In genomic region chr16:10931977-10932632, GRCh38 we compare ENCODE assay signal across 25 cellular contexts. TPM values are rescaled to one million over a fixed set of nuclear protein-coding genes. Genes with fewer than 3 reads are reported as not detected.
"Had no signal": no experiment of that assay in that cellular context is flagged by ENCODE, and none has a peak within 500 bp of the region (broad histone marks: within the 10 kb centered on the region; RNA-seq: fewer than 3 reads in every experiment).

No MANE protein-coding gene starts in this region.

- H3K9me3 ChIP-seq: esophagus muscularis mucosa, left lung, mucosa of descending colon, tibial nerve had no signal

- H3K9me3 Mint-ChIP-seq: activated CD8-positive, alpha-beta T cell treated with anti-CD3 and anti-CD28 coated beads for 36 hours; activated T-cell treated with anti-CD3 and anti-CD28 coated beads, Interleukin-2, amount 50 U/mL, for 4 hours; activated T-helper 17 cell treated with anti-CD3 and anti-CD28 coated beads, Interleukin-2, amount 50 U/mL, for 72 hours; nephron; WTC11 had no signal

- ATAC-seq: activated CD8-positive, alpha-beta T cell treated with anti-CD3 and anti-CD28 coated beads for 36 hours; activated T-cell treated with anti-CD3 and anti-CD28 coated beads, Interleukin-2, amount 50 U/mL, for 4 hours; activated T-helper 17 cell treated with anti-CD3 and anti-CD28 coated beads, Interleukin-2, amount 50 U/mL, for 72 hours; left lung; mucosa of descending colon; sciatic nerve; WTC11 had no signal

- H3K27ac ChIP-seq: esophagus muscularis mucosa, left lung, skin epidermis, tibial nerve had no signal

- H3K4me1 Mint-ChIP-seq: WTC11 had no signal

- H3K27ac Mint-ChIP-seq: activated CD8-positive, alpha-beta T cell treated with anti-CD3 and anti-CD28 coated beads for 36 hours; activated T-helper 17 cell treated with anti-CD3 and anti-CD28 coated beads, Interleukin-2, amount 50 U/mL, for 72 hours; nephron; WTC11 had no signal

- H3K27me3 ChIP-seq: esophagus muscularis mucosa, left lung, tibial nerve had no signal

- H3K4me3 ChIP-seq: esophagus muscularis mucosa, left lung, lung, mucosa of descending colon, skin epidermis, tibial nerve had no signal

- DNase-seq: activated CD4-positive, alpha-beta T cell treated with anti-CD3 and anti-CD28 coated beads, Interleukin-2, amount 50 U/mL, for 1 hour; activated CD8-positive, alpha-beta T cell treated with anti-CD3 and anti-CD28 coated beads for 36 hours; activated gamma-delta T cell treated with Interleukin-2 at 50 U/mL for 16 hours; activated naive CD4-positive, alpha-beta T cell treated with anti-CD3 and anti-CD28 coated beads, Interleukin-2, amount 50 U/mL, for 16 hours; activated T-cell treated with anti-CD3 and anti-CD28 coated beads, Interleukin-2, amount 50 U/mL, for 4 hours; amniotic stem cell; caudate nucleus; foreskin melanocyte; glutamatergic neuron; stimulated activated CD4-positive, alpha-beta T cell treated with anti-CD3 and anti-CD28 coated beads, Interleukin-4, amount 100 ng/mL, for 4 hours; stimulated activated CD8-positive, alpha-beta memory T cell treated with anti-CD3 and anti-CD28 coated beads, Interleukin-4, amount 100 ng/mL, for 48 hours; stimulated activated naive CD4-positive, alpha-beta T cell treated with Interleukin-2 at 50 U/mL for 16 hours; T-helper 2 cell had no signal

- H3K4me3 Mint-ChIP-seq: activated CD8-positive, alpha-beta T cell treated with anti-CD3 and anti-CD28 coated beads for 36 hours; activated T-cell treated with anti-CD3 and anti-CD28 coated beads, Interleukin-2, amount 50 U/mL, for 4 hours; activated T-helper 17 cell treated with anti-CD3 and anti-CD28 coated beads, Interleukin-2, amount 50 U/mL, for 72 hours; nephron; WTC11 had no signal

- H3K27me3 Mint-ChIP-seq: activated CD8-positive, alpha-beta T cell treated with anti-CD3 and anti-CD28 coated beads for 36 hours; activated T-helper 17 cell treated with anti-CD3 and anti-CD28 coated beads, Interleukin-2, amount 50 U/mL, for 72 hours had no signal

RNA-seq across cellular contexts. Expression of gene CIITA, which starts 55.1 kb away (rescaled TPM):
- total RNA-seq: chondrocyte, osteocyte had no signal
